9 cellular contexts compared by ENCODE assay signal in the genomic region with DNA sequence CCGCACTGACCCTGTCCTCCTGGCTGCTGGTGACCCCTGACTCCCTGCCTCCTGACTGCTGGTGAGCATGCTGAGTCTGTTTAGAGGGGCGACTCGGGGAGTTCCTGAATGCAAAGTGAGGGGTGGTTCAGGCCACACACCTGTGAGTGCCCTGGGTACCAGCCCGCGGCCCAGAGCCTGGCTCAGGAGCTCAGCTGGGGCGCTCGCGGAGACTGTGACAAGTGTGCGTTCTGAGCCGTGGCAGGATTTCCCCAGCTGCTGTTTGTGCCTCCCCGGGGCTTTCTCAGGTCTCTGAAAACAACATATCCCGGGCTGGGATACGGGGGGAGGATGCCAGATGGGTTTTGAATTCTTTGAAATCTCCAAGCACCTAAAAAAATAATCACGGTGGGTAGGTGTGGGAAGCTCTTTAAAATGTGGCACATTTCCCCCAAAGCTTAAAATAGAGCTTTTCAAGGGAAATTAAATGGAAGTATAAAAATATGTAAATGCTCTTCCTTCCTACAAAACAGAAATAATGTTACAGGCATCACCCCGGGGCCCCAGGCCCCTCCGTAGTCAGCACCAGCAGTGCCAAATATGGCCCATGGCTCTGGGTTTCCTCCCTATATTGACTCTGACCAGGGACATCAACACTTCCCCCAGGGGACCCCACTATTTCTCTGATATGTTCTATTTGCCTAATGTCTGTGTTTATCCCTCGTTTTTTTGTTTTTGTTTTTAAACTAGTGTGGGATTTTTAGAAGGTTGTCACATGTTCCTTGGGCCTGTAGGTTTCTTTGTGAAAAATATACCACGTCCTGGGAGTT. TPM values are rescaled to one million over a fixed set of nuclear protein-coding genes. Genes with fewer than 3 reads are reported as not detected.
DNase-seq lines count a peak whose midpoint lies in the region; ATAC-seq, FAIRE-seq and TF ChIP-seq lines count a peak whose summit lies in the region.
"Had no signal": no experiment of that assay in that cellular context is flagged by ENCODE, and none has a peak within 500 bp of the region (broad histone marks: within the 10 kb centered on the region; RNA-seq: fewer than 3 reads in every experiment).

No MANE protein-coding gene starts in this region.

- intact Hi-C loops in K562 (cut with micrococcal nuclease) (no loop called here), testis (cut with DNase I; ENCODE audit: low total_unique reads) (no loop called here), left ventricle myocardium superior (cut with micrococcal nuclease) (no loop called here)

- DNase-seq in K562 (ENCODE audit: extremely low read depth in 1 of 4, low spot score in 3 of 4), result no peak
- peak; percentile 14 for DNase-seq in testis
- DNase-seq in left ventricle myocardium superior, result no peak
- DNase-seq: KG1 had no signal

- in situ Hi-C loops in K562 (cut with MboI), result no loop called here

- peaks cover 3% of the 10 kb centered on the region for H3K9me1 ChIP-seq in K562 (ENCODE audit: control insufficient read depth, insufficient read depth, low read length)

- H3K36me3 ChIP-seq in SU-DHL-6 (ENCODE audit: low read length) (no peaks in the 10 kb centered on the region), K562 (ENCODE audit: control insufficient read depth, insufficient read depth, low read length) (no peaks in the 10 kb centered on the region), testis (ENCODE audit: low read depth, missing control alignments) (no peaks in the 10 kb centered on the region)
- H3K36me3 ChIP-seq: left lung had no signal

- H3K27ac ChIP-seq in SU-DHL-6 (ENCODE audit: low read depth, low read length), result peak overlapping the region; percentile 88
- H3K27ac ChIP-seq in K562 (ENCODE audit: extremely low read depth, low read depth, low read length), result no peak overlapping the region
- no peak overlapping the region for H3K27ac ChIP-seq in testis
- H3K27ac ChIP-seq: left lung had no signal

- TF ChIP-seq RAD21 in K562 (CRISPR knock-in tag; conservative IDR thresholded peaks at IDR 0.05 in 1 of 2, IDR thresholded peaks at IDR 0.05 in 1 of 2), result no peak

- H3F3A ChIP-seq in SU-DHL-6 (ENCODE audit: insufficient read depth), result peaks cover 30% of the 10 kb centered on the region

- H3K9ac ChIP-seq in SU-DHL-6 (ENCODE audit: low read length) (peak overlapping the region; percentile 27; the same call in 1 of the 2 replicates), K562 (ENCODE audit: insufficient read depth in 1 of 2, low read depth in 2 of 2, low read length in 2 of 2) (no peak overlapping the region; a peak in 1 of 4 replicates)

- CTCF ChIA-PET in K562 (lab: Yijun Ruan, JAX; ENCODE audit: low intra/inter-chr PET ratio), result no interaction called here

- peak overlapping the region; percentile 72 for H3K4me2 ChIP-seq in SU-DHL-6 (ENCODE audit: low read depth, low read length, poor library complexity, severe bottlenecking)
- no peak overlapping the region for H3K4me2 ChIP-seq in K562 (ENCODE audit: insufficient read depth, low read length)

- no TSS peak for BruUV-seq in K562 (replicated peaks; lab: Mats Ljungman, UMichigan)

- FAIRE-seq in K562 (lab: Jason Lieb, UNC), result no peak

- POLR2A ChIA-PET in K562 (lab: Yijun Ruan, JAX), result interaction anchor here (1.6 kb wide), 1 partner anchor 87 kb away, joined by 3 read pairs; no protein-coding TSS in a partner anchor

- H3K4me3 ChIP-seq in SU-DHL-6 (ENCODE audit: insufficient read depth, low read length, poor library complexity, severe bottlenecking) (peak overlapping the region; percentile 12), K562 (no peak overlapping the region), testis (peak overlapping the region in 1 of 2 donors; percentile 23)
- H3K4me3 ChIP-seq: left lung had no signal

- H3K27me3 ChIP-seq in SU-DHL-6 (ENCODE audit: low read length) (no peaks in the 10 kb centered on the region), K562 (ENCODE audit: control insufficient read depth in 2 of 2, insufficient read depth in 2 of 2, low read length in 2 of 2) (peaks cover 40 to 65% of the 10 kb centered on the region in 2 experiments), testis (no peaks in the 10 kb centered on the region)
- H3K27me3 ChIP-seq: left lung had no signal

- TF ChIP-seq EP300 in K562 (IDR thresholded peaks at IDR 0.05; ENCODE audit: low read length), result no peak

- H3K4me1 ChIP-seq in K562 (replicated peaks in 1 of 2; ENCODE audit: control insufficient read depth in 2 of 2, insufficient read depth in 2 of 2, low read length in 2 of 2), result peaks cover 0 to 9% of the 10 kb centered on the region in 2 experiments; a peak in 2 of 5 replicates
- H3K4me1 ChIP-seq in testis, result no peaks in the 10 kb centered on the region

- no peaks in the 10 kb centered on the region for H4K20me1 ChIP-seq in SU-DHL-6 (ENCODE audit: low read depth, low read length)
- H4K20me1 ChIP-seq in K562 (replicated peaks; ENCODE audit: control insufficient read depth, insufficient read depth, low read length), result no peaks in the 10 kb centered on the region; the same call in 1 of the 2 replicates

- WGBS in K562 (ENCODE audit: insufficient coverage, low coverage, missing lambda C conversion rate), result 23% methylated on average over 17 of the region's 18 CpGs
- 40 to 51% methylated on average over 14 to 18 of the region's 18 CpGs for WGBS in testis, 2 donors

- H3K9me2 ChIP-seq in SU-DHL-6 (replicated peaks; ENCODE audit: insufficient read depth, low read length), result no peaks in the 10 kb centered on the region

- H2AFZ ChIP-seq in SU-DHL-6 (ENCODE audit: low read depth, low read length, severe bottlenecking), result no peak overlapping the region
- peak overlapping the region; percentile 60; the same call in 1 of the 2 replicates for H2AFZ ChIP-seq in K562 (ENCODE audit: low read depth, low read length)

- no peak for TF ChIP-seq POLR2A in K562 (conservative IDR thresholded peaks at IDR 0.05)
- no peak for TF ChIP-seq POLR2A in testis (IDR thresholded peaks at IDR 0.05)

- H3K9me3 ChIP-seq in SU-DHL-6 (ENCODE audit: insufficient read depth, low read length), result no peaks in the 10 kb centered on the region
- H3K9me3 ChIP-seq in K562 (replicated peaks; ENCODE audit: control insufficient read depth, insufficient read depth, low read depth, low read length), result no peaks in the 10 kb centered on the region
- H3K9me3 ChIP-seq in testis, result no peaks in the 10 kb centered on the region
- H3K9me3 ChIP-seq: left lung had no signal

- TF ChIP-seq CTCF in SU-DHL-6 (IDR thresholded peaks at IDR 0.05; ENCODE audit: insufficient read depth, low read length, poor library complexity, severe bottlenecking) (no peak), K562 (IDR thresholded peaks at IDR 0.05 in 2 of 3, conservative IDR thresholded peaks at IDR 0.05 in 1 of 3; ENCODE audit: insufficient read depth in 2 of 3, low read depth in 1 of 3, low read length in 3 of 3) (no peak), testis (IDR thresholded peaks at IDR 0.05) (no peak)

- ATAC-seq in GM21717 (IDR thresholded peaks at IDR 0.05; ENCODE audit: unreplicated experiment) (peak; percentile 68), K562 (no peak), HG03521 (IDR thresholded peaks at IDR 0.05; ENCODE audit: unreplicated experiment) (no peak), HG02970 (IDR thresholded peaks at IDR 0.05; ENCODE audit: low FRiP score, unreplicated experiment) (no peak), left ventricle myocardium superior (no peak)
- ATAC-seq: left lung had no signal

- H3K79me2 ChIP-seq in SU-DHL-6 (ENCODE audit: insufficient read depth, low read length) (no peaks in the 10 kb centered on the region), K562 (ENCODE audit: control insufficient read depth, insufficient read depth, low read length) (no peaks in the 10 kb centered on the region)

TF ChIP-seq in K562, 482 proteins besides CTCF, POLR2A, EP300 and RAD21 (continues in another document):
- no peak for TF ChIP-seq SMARCA4 (IDR thresholded peaks at IDR 0.05)
- TF ChIP-seq, protein P1, sequence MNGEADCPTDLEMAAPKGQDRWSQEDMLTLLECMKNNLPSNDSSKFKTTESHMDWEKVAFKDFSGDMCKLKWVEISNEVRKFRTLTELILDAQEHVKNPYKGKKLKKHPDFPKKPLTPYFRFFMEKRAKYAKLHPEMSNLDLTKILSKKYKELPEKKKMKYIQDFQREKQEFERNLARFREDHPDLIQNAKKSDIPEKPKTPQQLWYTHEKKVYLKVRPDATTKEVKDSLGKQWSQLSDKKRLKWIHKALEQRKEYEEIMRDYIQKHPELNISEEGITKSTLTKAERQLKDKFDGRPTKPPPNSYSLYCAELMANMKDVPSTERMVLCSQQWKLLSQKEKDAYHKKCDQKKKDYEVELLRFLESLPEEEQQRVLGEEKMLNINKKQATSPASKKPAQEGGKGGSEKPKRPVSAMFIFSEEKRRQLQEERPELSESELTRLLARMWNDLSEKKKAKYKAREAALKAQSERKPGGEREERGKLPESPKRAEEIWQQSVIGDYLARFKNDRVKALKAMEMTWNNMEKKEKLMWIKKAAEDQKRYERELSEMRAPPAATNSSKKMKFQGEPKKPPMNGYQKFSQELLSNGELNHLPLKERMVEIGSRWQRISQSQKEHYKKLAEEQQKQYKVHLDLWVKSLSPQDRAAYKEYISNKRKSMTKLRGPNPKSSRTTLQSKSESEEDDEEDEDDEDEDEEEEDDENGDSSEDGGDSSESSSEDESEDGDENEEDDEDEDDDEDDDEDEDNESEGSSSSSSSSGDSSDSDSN (IDR thresholded peaks at IDR 0.05; ENCODE audit: borderline replicate concordance in 1 of 2, low read depth in 2 of 2, low read length in 2 of 2), result no peak
- TF ChIP-seq SMAD2 (IDR thresholded peaks at IDR 0.05; ENCODE audit: low read depth, low read length), result no peak
- no peak for TF ChIP-seq ZNF436 (CRISPR knock-in tag; IDR thresholded peaks at IDR 0.05)
- TF ChIP-seq FOXJ2 (tag; IDR thresholded peaks at IDR 0.05), result no peak

RNA-seq across cellular contexts. Expression of a gene that starts 49.9 kb away (rescaled TPM):
- not detected in 2 replicates for total RNA-seq in K562 (2011; cell fraction: chromatin; rRNA removed; ENCODE audit: low replicate concordance)
- total RNA-seq in K562 (2011; cell fraction: nucleolus; rRNA removed), result not detected in 2 replicates
- not detected in 2 replicates for total RNA-seq in K562 (2011; cell fraction: nucleoplasm; rRNA removed)
- total RNA-seq in K562 (2014; rRNA removed), result not detected in 2 replicates
- not detected in 2 replicates for total RNA-seq in K562 (2014; rRNA removed; fragmentation: Illumina TruSeq; extraction: Trizol)
- total RNA-seq in K562 (2015; rRNA removed; fragmentation: Illumina TruSeq; extraction: Trizol), result not detected in 2 replicates
- 0.07 and 0.27 TPM in 2 replicates for total RNA-seq in K562 (2021)
- polyA plus RNA-seq in K562 (2011; rRNA removed), result not detected in 2 replicates
- not detected in 2 replicates for polyA plus RNA-seq in K562 (2011; cell fraction: cytosol; rRNA removed)
- polyA plus RNA-seq in K562 (2011; cell fraction: nucleus; rRNA removed), result not detected in 2 replicates
- not detected in 2 replicates for polyA plus RNA-seq in K562 (2012)
- not detected in 2 replicates for polyA plus RNA-seq in K562 (2014; fragmentation: Illumina TruSeq; extraction: Trizol)
- polyA plus RNA-seq in K562 (2014; fragmentation: Nextera tagmentation; extraction: Ambion mirVana), result not detected
- polyA plus RNA-seq in K562 (2014; rRNA removed), result not detected in 2 replicates
- not detected in 2 replicates for polyA minus RNA-seq in K562 (2011; rRNA and poly(A)+ RNA removed)
- polyA minus RNA-seq in K562 (2011; cell fraction: cytosol; rRNA and poly(A)+ RNA removed), result not detected in 2 replicates
- polyA minus RNA-seq in K562 (2011; cell fraction: nucleus; rRNA and poly(A)+ RNA removed), result not detected in 2 replicates
- 1 to 10 TPM; 1.1 to 4.5 TPM for total RNA-seq in testis
- 4.9 TPM for polyA plus RNA-seq in testis (ENCODE audit: insufficient read depth, low read depth, low replicate concordance)
- 2.1 TPM for total RNA-seq in left ventricle myocardium superior
